ENCODE assay signal across 8 cellular contexts in the genomic region with DNA sequence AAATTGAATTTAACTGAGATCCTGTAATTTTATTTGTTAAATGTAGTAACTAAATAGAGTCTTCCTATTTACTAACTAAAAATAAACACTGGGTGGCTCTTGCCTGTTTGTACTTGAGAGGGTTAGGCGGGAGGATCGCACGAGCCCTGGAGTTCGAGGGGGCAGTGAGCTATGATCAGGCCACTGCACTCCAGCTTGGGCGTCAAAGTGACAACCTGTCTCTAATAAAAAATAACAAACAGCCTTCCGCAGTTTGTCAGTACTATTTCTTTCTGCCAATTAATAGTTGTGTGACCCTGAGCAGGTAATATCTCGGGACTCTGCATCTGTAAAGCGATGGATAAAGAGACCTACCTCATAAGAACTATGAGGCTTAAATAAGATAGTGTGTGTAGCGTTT. TPM values are rescaled to one million over a fixed set of nuclear protein-coding genes. Genes with fewer than 3 reads are reported as not detected.
DNase-seq lines count a peak whose midpoint lies in the region; ATAC-seq, FAIRE-seq and TF ChIP-seq lines count a peak whose summit lies in the region.

No MANE protein-coding gene starts in this region.

- POLR2A ChIA-PET in H1 (lab: Charles Lee; ENCODE audit: partially characterized antibody), result interaction anchor here (1.0 to 5.7 kb wide), 4 partner anchors 9 to 42 kb away, joined by 3 to 39 read pairs (median 9); a partner anchor contains a TSS

- H2BK15ac ChIP-seq in H1 (ENCODE audit: low read length), result peak overlapping the region; percentile 48; the same call in 1 of the 2 replicates

- peaks cover 7% of the 10 kb centered on the region for H3K27me3 Mint-ChIP-seq in nephron progenitor cell (ENCODE audit: low read depth, poor library complexity)

- no peak overlapping the region for H3K23ac ChIP-seq in H1 (ENCODE audit: insufficient read length)

- peak overlapping the region; percentile 91 for H4K8ac ChIP-seq in H1 (ENCODE audit: extremely low read depth, insufficient read depth, low read length)

- no peaks in the 10 kb centered on the region for H3K27me3 ChIP-seq in DND-41 (ENCODE audit: insufficient read depth, low read length, poor library complexity)
- no peaks in the 10 kb centered on the region; a peak in 2 of 7 replicates for H3K27me3 ChIP-seq in H1 (replicated peaks in 1 of 4; ENCODE audit: control insufficient read depth in 3 of 4, extremely low read depth in 1 of 4, insufficient read depth in 3 of 4, low read length in 3 of 4)

- H2BK20ac ChIP-seq in H1 (ENCODE audit: low read length), result no peak overlapping the region

- H3K4me1 ChIP-seq in DND-41 (ENCODE audit: insufficient read depth, low read length) (peaks cover 43% of the 10 kb centered on the region), H1 (replicated peaks in 1 of 4; ENCODE audit: control insufficient read depth in 3 of 4, insufficient read depth in 4 of 4, low read length in 3 of 4) (peaks cover 0 to 4% (median 2%) of the 10 kb centered on the region in 4 experiments; a peak in 5 of 7 replicates)

- no peak overlapping the region for H2AK5ac ChIP-seq in H1 (ENCODE audit: low read depth, low read length)

- no peak for FAIRE-seq in H1 (lab: Jason Lieb, UNC)

- H3K27ac Mint-ChIP-seq in nephron progenitor cell, result peak overlapping the region; percentile 100

- H3K4me3 Mint-ChIP-seq in nephron progenitor cell, result peak overlapping the region; percentile 97

- H3K23me2 ChIP-seq in H1 (ENCODE audit: low read depth, low read length), result peaks cover 19% of the 10 kb centered on the region

- peaks cover 15% of the 10 kb centered on the region for H3K36me3 Mint-ChIP-seq in nephron progenitor cell (ENCODE audit: low read depth)

- H3K9me3 ChIP-seq in DND-41 (ENCODE audit: insufficient read depth, low read length, severe bottlenecking) (no peaks in the 10 kb centered on the region), H1 (ENCODE audit: insufficient read depth in 2 of 2, low read depth in 1 of 2, low read length in 1 of 2) (no peaks in the 10 kb centered on the region)

- no peak overlapping the region for H3K14ac ChIP-seq in H1 (ENCODE audit: insufficient read length)

- peak overlapping the region; percentile 66 for H4K91ac ChIP-seq in H1 (replicated peaks; ENCODE audit: insufficient read length, low read length)

- peak overlapping the region; percentile 85; the same call in 1 of the 2 replicates for H3K18ac ChIP-seq in H1 (ENCODE audit: extremely low read depth, low read length)

- 82% methylated on average over 9 of the region's 9 CpGs; no CpG with 5 or more reads in 1 of the 2 experiments for WGBS in H1 (ENCODE audit: extremely low coverage in 1 of 2, insufficient coverage in 1 of 2, insufficient read length in 1 of 2, insufficient replicate concordance in 2 of 2, low coverage in 1 of 2, low lambda C conversion rate in 2 of 2, missing lambda C conversion rate in 1 of 2), 2 experiments

- CTCF ChIA-PET in H1 (lab: Charles Lee; ENCODE audit: partially characterized antibody), result no interaction called here

- TF ChIP-seq POLR2A in H1 (IDR thresholded peaks at IDR 0.05; ENCODE audit: control extremely low read depth in 1 of 2, low read depth in 2 of 2, low read length in 2 of 2), result no peak

- H2BK120ac ChIP-seq in H1 (replicated peaks; ENCODE audit: low read depth, low read length), result no peak overlapping the region

- no peak overlapping the region for H4K5ac ChIP-seq in H1 (ENCODE audit: insufficient read length, low read depth, low read length)

- H3K4me1 Mint-ChIP-seq in nephron progenitor cell, result peaks cover 44% of the 10 kb centered on the region

- no peak for ATAC-seq in DND-41 (ENCODE audit: insufficient read depth, low read depth)

- H2BK12ac ChIP-seq in H1 (ENCODE audit: low read depth, low read length), result peak overlapping the region; percentile 13; the same call in 1 of the 2 replicates

- TF ChIP-seq CTCF in DND-41 (IDR thresholded peaks at IDR 0.05; ENCODE audit: borderline replicate concordance, extremely low read depth, low read length, poor library complexity, severe bottlenecking), result no peak
- no peak for TF ChIP-seq CTCF in H1 (IDR thresholded peaks at IDR 0.05; ENCODE audit: control extremely low read depth in 1 of 3, insufficient read depth in 1 of 3, low read depth in 1 of 3, low read length in 3 of 3)
- TF ChIP-seq CTCF in nephron progenitor cell (IDR thresholded peaks at IDR 0.05), result no peak

- peaks cover 48% of the 10 kb centered on the region for H3K79me2 ChIP-seq in DND-41 (ENCODE audit: insufficient read depth, low read length)
- peaks cover 0 to 13% of the 10 kb centered on the region in 2 experiments; a peak in 2 of 4 replicates for H3K79me2 ChIP-seq in H1 (ENCODE audit: control insufficient read depth in 1 of 2, insufficient read depth in 2 of 2, low read length in 2 of 2)

- DNase-seq in DND-41 (no peak), NCI-H69 (lab: John Stamatoyannopoulos, UW) (peak; percentile 33), H1 (ENCODE audit: low read depth in 1 of 2, low spot score in 2 of 2) (no peak), nephron progenitor cell (no peak), SW 1271 (lab: John Stamatoyannopoulos, UW) (no peak), Ammon's horn (ENCODE audit: low spot score) (no peak), NCI-H1048 (lab: John Stamatoyannopoulos, UW) (no peak)
- DNase-seq in activated CD4-positive, CD25-positive, alpha-beta regulatory T cell treated with anti-CD3 and anti-CD28 coated beads, Interleukin-2, amount 50 U/mL, for 72 hours, result no peak

- peaks cover 6% of the 10 kb centered on the region for H3K79me1 ChIP-seq in H1 (ENCODE audit: low read depth, low read length)

- H3K4me2 ChIP-seq in DND-41 (ENCODE audit: insufficient read depth, low read length), result peak overlapping the region; percentile 93
- H3K4me2 ChIP-seq in H1 (ENCODE audit: insufficient read depth in 1 of 2, low read depth in 2 of 2, low read length in 2 of 2), result peak overlapping the region; percentile 95 to 100

- H3K36me3 ChIP-seq in DND-41 (ENCODE audit: insufficient read depth, low read length) (peaks cover 35% of the 10 kb centered on the region), H1 (ENCODE audit: control insufficient read depth in 2 of 4, insufficient read depth in 4 of 4, low read length in 3 of 4) (peaks cover 0 to 8% (median 0%) of the 10 kb centered on the region in 4 experiments; a peak in 2 of 8 replicates)

- no peak for TF ChIP-seq EP300 in H1 (IDR thresholded peaks at IDR 0.05; ENCODE audit: borderline replicate concordance in 1 of 2, low read depth in 2 of 2, low read length in 2 of 2)

- TF ChIP-seq RAD21 in H1 (IDR thresholded peaks at IDR 0.05 in 1 of 2, conservative IDR thresholded peaks at IDR 0.05 in 1 of 2; ENCODE audit: low read depth in 2 of 2, low read length in 2 of 2), result no peak

- H2AFZ ChIP-seq in DND-41 (ENCODE audit: low read depth, low read length) (peak overlapping the region; percentile 98), H1 (ENCODE audit: low read length) (peak overlapping the region; percentile 99; the same call in 1 of the 2 replicates)

- no peak overlapping the region for H2BK5ac ChIP-seq in H1 (ENCODE audit: low read depth, low read length)

- no peak overlapping the region for H3K56ac ChIP-seq in H1 (replicated peaks; ENCODE audit: insufficient read length, low read depth, low read length)

- H3K9ac ChIP-seq in DND-41 (ENCODE audit: low read depth, low read length), result peak overlapping the region; percentile 73
- peak overlapping the region in 3 of 4 experiments; percentile 59 to 79 (median 73); a peak in 4 of 7 replicates for H3K9ac ChIP-seq in H1 (replicated peaks in 1 of 4; ENCODE audit: extremely low read depth in 1 of 4, low read depth in 3 of 4, low read length in 3 of 4)

- peak overlapping the region; percentile 50 to 87 for H3K4me3 ChIP-seq in DND-41 (ENCODE audit: low read depth in 1 of 2, low read length in 2 of 2)
- H3K4me3 ChIP-seq in H1 (ENCODE audit: extremely low read depth in 1 of 4, insufficient read depth in 2 of 4, low read depth in 3 of 4, low read length in 4 of 4), result peak overlapping the region; percentile 66 to 87 (median 75)

- H3K9me3 Mint-ChIP-seq in nephron progenitor cell, result peaks cover 3% of the 10 kb centered on the region

- peak overlapping the region; percentile 60 for H3K4ac ChIP-seq in H1 (replicated peaks; ENCODE audit: insufficient read length, low read depth, low read length)

- H3K27ac ChIP-seq in DND-41 (ENCODE audit: low read length), result peak overlapping the region; percentile 88
- H3K27ac ChIP-seq in H1 (ENCODE audit: low read depth, low read length), result peak overlapping the region; percentile 78; the same call in 1 of the 2 replicates

- H4K20me1 ChIP-seq in DND-41 (ENCODE audit: insufficient read depth, low read length) (peaks cover 30% of the 10 kb centered on the region), H1 (replicated peaks in 1 of 2; ENCODE audit: control insufficient read depth in 1 of 2, insufficient read depth in 2 of 2, low read length in 2 of 2) (peaks cover 0 to 14% of the 10 kb centered on the region in 2 experiments)

RNA-seq across cellular contexts. Expression of a gene that starts 0.8 kb away (rescaled TPM):
- 10.8 and 12.1 TPM in 2 replicates for total RNA-seq in H1 (2021; fragmentation: NEBNext Ultra II Directional; extraction: Animal tissue kit (Norgen Biotek cat#: 25700))
- 9.0 and 13.1 TPM in 2 replicates for polyA plus RNA-seq in H1 (2011; rRNA removed)
- polyA plus RNA-seq in H1 (2011; cell fraction: cytosol; rRNA removed), result 9.3 TPM
- 11.4 TPM for polyA plus RNA-seq in H1 (2011; cell fraction: nucleus; rRNA removed)
- 6.6 to 9.9 TPM (median 8.2 TPM) in 4 replicates for polyA plus RNA-seq in H1 (2012, experiment 1 of 2)
- 1.9 TPM for polyA plus RNA-seq in H1 (2012, experiment 2 of 2)
- 6.7 TPM for polyA plus RNA-seq in H1 (2013, experiment 1 of 2)
- 7.2 TPM for polyA plus RNA-seq in H1 (2013, experiment 2 of 2)
- polyA minus RNA-seq in H1 (2011; rRNA and poly(A)+ RNA removed), result 22.2 and 27.4 TPM in 2 replicates
- polyA minus RNA-seq in H1 (2011; cell fraction: cytosol; rRNA and poly(A)+ RNA removed), result 17.6 TPM
- polyA minus RNA-seq in H1 (2011; cell fraction: nucleus; rRNA and poly(A)+ RNA removed), result 16.1 TPM

RNA-seq across cellular contexts. Expression of a gene that starts 11.2 kb away (rescaled TPM):
- total RNA-seq in H1 (2021; fragmentation: NEBNext Ultra II Directional; extraction: Animal tissue kit (Norgen Biotek cat#: 25700)), result not detected in 2 replicates
- not detected in 2 replicates for polyA plus RNA-seq in H1 (2011; rRNA removed)
- not detected for polyA plus RNA-seq in H1 (2011; cell fraction: cytosol; rRNA removed)
- polyA plus RNA-seq in H1 (2011; cell fraction: nucleus; rRNA removed), result not detected
- not detected in 4 replicates for polyA plus RNA-seq in H1 (2012, experiment 1 of 2)
- not detected for polyA plus RNA-seq in H1 (2012, experiment 2 of 2)
- polyA plus RNA-seq in H1 (2013, experiment 1 of 2), result 0.04 TPM
- polyA plus RNA-seq in H1 (2013, experiment 2 of 2), result not detected
- polyA minus RNA-seq in H1 (2011; rRNA and poly(A)+ RNA removed), result 0.03 TPM in 1 of 2 replicates, not detected in the other
- polyA minus RNA-seq in H1 (2011; cell fraction: cytosol; rRNA and poly(A)+ RNA removed), result not detected
- not detected for polyA minus RNA-seq in H1 (2011; cell fraction: nucleus; rRNA and poly(A)+ RNA removed)

RNA-seq across cellular contexts. Expression of a gene that starts 41.8 kb away (rescaled TPM):
- total RNA-seq in H1 (2021; fragmentation: NEBNext Ultra II Directional; extraction: Animal tissue kit (Norgen Biotek cat#: 25700)), result 137 and 138 TPM in 2 replicates
- 165 and 173 TPM in 2 replicates for polyA plus RNA-seq in H1 (2011; rRNA removed)
- 141 TPM for polyA plus RNA-seq in H1 (2011; cell fraction: cytosol; rRNA removed)
- 205 TPM for polyA plus RNA-seq in H1 (2011; cell fraction: nucleus; rRNA removed)
- 107 to 127 TPM (median 114 TPM) in 4 replicates for polyA plus RNA-seq in H1 (2012, experiment 1 of 2)
- polyA plus RNA-seq in H1 (2012, experiment 2 of 2), result 60.7 TPM
- polyA plus RNA-seq in H1 (2013, experiment 1 of 2), result 112 TPM
- polyA plus RNA-seq in H1 (2013, experiment 2 of 2), result 112 TPM
- polyA minus RNA-seq in H1 (2011; rRNA and poly(A)+ RNA removed), result 212 and 226 TPM in 2 replicates
- polyA minus RNA-seq in H1 (2011; cell fraction: cytosol; rRNA and poly(A)+ RNA removed), result 74.6 TPM
- polyA minus RNA-seq in H1 (2011; cell fraction: nucleus; rRNA and poly(A)+ RNA removed), result 181 TPM
